Comparison of ENCODE assay signal across 28 cellular contexts in the genomic region with DNA sequence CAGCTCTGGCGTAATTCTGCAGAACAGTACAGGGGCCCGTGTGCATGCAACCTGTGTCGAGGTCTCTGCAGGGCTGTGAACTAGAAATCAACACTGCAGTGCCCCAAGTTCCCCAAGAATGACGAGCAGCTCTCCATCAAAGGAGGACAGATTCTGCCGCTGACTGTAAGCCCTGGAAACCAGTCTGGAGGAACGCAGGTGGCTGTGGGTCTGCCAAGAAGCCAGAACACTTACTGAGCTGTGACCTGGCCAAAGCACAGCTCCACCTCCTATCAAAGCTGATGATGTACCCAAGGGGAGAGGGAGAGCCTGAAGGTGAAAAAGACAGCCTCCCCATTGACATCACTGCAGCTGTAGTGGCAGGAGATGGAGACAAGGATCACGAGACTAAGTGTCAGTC.
"Had no signal": no experiment of that assay in that cellular context is flagged by ENCODE, and none has a peak within 500 bp of the region (broad histone marks: within the 10 kb centered on the region; RNA-seq: fewer than 3 reads in every experiment).

No MANE protein-coding gene starts in this region.

- H3K4me3 ChIP-seq: colonic mucosa had no signal

- H3K36me3 ChIP-seq: brain microvascular endothelial cell, colonic mucosa had no signal

- H3K27ac ChIP-seq: brain microvascular endothelial cell, colonic mucosa, epithelial cell of prostate had no signal

- H3K27me3 Mint-ChIP-seq: activated CD4-positive, alpha-beta memory T cell treated with anti-CD3 and anti-CD28 coated beads for 36 hours; activated CD4-positive, alpha-beta T cell treated with anti-CD3 and anti-CD28 coated beads for 36 hours; activated CD4-positive, alpha-beta T cell treated with anti-CD3 and anti-CD28 coated beads, Interleukin-2, amount 10 ng/mL, durations not matched to agents 24 days and 14 days; activated CD8-positive, alpha-beta memory T cell treated with anti-CD3 and anti-CD28 coated beads, Interleukin-2, amount 10 ng/mL, durations not matched to agents 7 days and 5 days; activated naive CD4-positive, alpha-beta T cell treated with anti-CD3 and anti-CD28 coated beads, Interleukin-2, amount 50 U/mL, for 24 hours; activated naive CD8-positive, alpha-beta T cell treated with anti-CD3 and anti-CD28 coated beads, Interleukin-2, amount 10 ng/mL, durations not matched to agents 7 days and 5 days had no signal

- H3K27me3 ChIP-seq: brain microvascular endothelial cell, colonic mucosa had no signal

- H3K4me3 Mint-ChIP-seq: activated CD4-positive, alpha-beta memory T cell treated with anti-CD3 and anti-CD28 coated beads for 36 hours; activated CD4-positive, alpha-beta T cell treated with anti-CD3 and anti-CD28 coated beads for 36 hours; activated CD4-positive, alpha-beta T cell treated with anti-CD3 and anti-CD28 coated beads, Interleukin-2, amount 10 ng/mL, durations not matched to agents 24 days and 14 days; activated CD8-positive, alpha-beta memory T cell treated with anti-CD3 and anti-CD28 coated beads, Interleukin-2, amount 10 ng/mL, durations not matched to agents 7 days and 5 days; activated CD8-positive, alpha-beta T cell treated with anti-CD3 and anti-CD28 coated beads, Interleukin-2, amount 10 ng/mL, durations not matched to agents 7 days and 5 days; activated naive CD4-positive, alpha-beta T cell treated with anti-CD3 and anti-CD28 coated beads for 36 hours; activated naive CD4-positive, alpha-beta T cell treated with anti-CD3 and anti-CD28 coated beads, Interleukin-2, amount 50 U/mL, for 24 hours; activated naive CD8-positive, alpha-beta T cell treated with anti-CD3 and anti-CD28 coated beads, Interleukin-2, amount 10 ng/mL, durations not matched to agents 7 days and 5 days; activated T-helper 1 cell treated with anti-CD3 and anti-CD28 coated beads, Interleukin-12 subunit alpha, Interleukin-12 subunit beta, Interleukin-2, Interleukin-4 antibody, amounts not matched to agents 30 ng/mL and 10 ng/mL and 1 ng/mL, durations not matched to agents 14 hours and 24 hours and 36 hours had no signal

- H3K9me3 Mint-ChIP-seq: activated CD4-positive, alpha-beta memory T cell treated with anti-CD3 and anti-CD28 coated beads for 36 hours; activated CD4-positive, alpha-beta T cell treated with anti-CD3 and anti-CD28 coated beads, Interleukin-2, amount 10 ng/mL, durations not matched to agents 24 days and 14 days; activated naive CD4-positive, alpha-beta T cell treated with anti-CD3 and anti-CD28 coated beads for 36 hours; activated naive CD4-positive, alpha-beta T cell treated with anti-CD3 and anti-CD28 coated beads, Interleukin-2, amount 50 U/mL, for 24 hours; activated naive CD8-positive, alpha-beta T cell treated with anti-CD3 and anti-CD28 coated beads, Interleukin-2, amount 10 ng/mL, durations not matched to agents 7 days and 5 days; activated T-helper 1 cell treated with anti-CD3 and anti-CD28 coated beads, Interleukin-12 subunit alpha, Interleukin-12 subunit beta, Interleukin-2, Interleukin-4 antibody, amounts not matched to agents 30 ng/mL and 10 ng/mL and 1 ng/mL, durations not matched to agents 14 hours and 24 hours and 36 hours; activated T-helper 2 cell treated with anti-CD3 and anti-CD28 coated beads, Interferon-gamma antibody, Interleukin-2, Interleukin-4, amounts not matched to agents 10 μg/mL and 5 μg/mL and 100 μg/mL, durations not matched to agents 14 hours and 24 hours and 36 hours had no signal

- DNase-seq: activated CD4-positive, alpha-beta memory T cell treated with anti-CD3 and anti-CD28 coated beads for 36 hours; activated CD4-positive, alpha-beta T cell treated with anti-CD3 and anti-CD28 coated beads for 36 hours; activated CD4-positive, alpha-beta T cell treated with anti-CD3 and anti-CD28 coated beads, Interleukin-2, amount 10 ng/mL, durations not matched to agents 24 days and 14 days; activated CD4-positive, CD25-positive, alpha-beta regulatory T cell; activated CD4-positive, CD25-positive, alpha-beta regulatory T cell treated with anti-CD3 and anti-CD28 coated beads, Interleukin-2, amount 50 U/mL, for 72 hours; activated CD8-positive, alpha-beta memory T cell treated with anti-CD3 and anti-CD28 coated beads, Interleukin-2, amount 10 ng/mL, durations not matched to agents 7 days and 5 days; activated CD8-positive, alpha-beta memory T cell treated with anti-CD3 and anti-CD28 coated beads, Interleukin-2, amount 50 U/mL, for 4 hours; activated CD8-positive, alpha-beta T cell treated with anti-CD3 and anti-CD28 coated beads, Interleukin-2, amount 10 ng/mL, durations not matched to agents 7 days and 5 days; activated effector memory CD4-positive, alpha-beta T cell treated with anti-CD3 and anti-CD28 coated beads, Interleukin-2, amount 50 U/mL, for 16 hours; activated naive CD4-positive, alpha-beta T cell treated with anti-CD3 and anti-CD28 coated beads for 36 hours; activated naive CD8-positive, alpha-beta T cell treated with anti-CD3 and anti-CD28 coated beads, Interleukin-2, amount 10 ng/mL, durations not matched to agents 7 days and 5 days; activated T-cell treated with anti-CD3 and anti-CD28 coated beads, Interleukin-2, amount 50 U/mL, for 1 hour; activated T-cell treated with anti-CD3 and anti-CD28 coated beads, Interleukin-2, amount 50 U/mL, for 48 hours; amniotic stem cell; anterior cingulate cortex; brain microvascular endothelial cell; colonic mucosa; effector CD8-positive, alpha-beta T cell; foreskin fibroblast; head of caudate nucleus; hippocampal formation; T-helper 2 cell had no signal

- FAIRE-seq: endometrium, frontal cortex had no signal

- H3K4me1 ChIP-seq: colonic mucosa had no signal

- H3K9me3 ChIP-seq: colonic mucosa had no signal

- ATAC-seq: activated CD4-positive, alpha-beta T cell treated with anti-CD3 and anti-CD28 coated beads for 36 hours; activated CD8-positive, alpha-beta memory T cell treated with anti-CD3 and anti-CD28 coated beads, Interleukin-2, amount 10 ng/mL, durations not matched to agents 7 days and 5 days; activated CD8-positive, alpha-beta T cell treated with anti-CD3 and anti-CD28 coated beads, Interleukin-2, amount 10 ng/mL, durations not matched to agents 7 days and 5 days had no signal

- H3K27ac Mint-ChIP-seq: activated CD4-positive, alpha-beta memory T cell treated with anti-CD3 and anti-CD28 coated beads for 36 hours; activated CD4-positive, alpha-beta T cell treated with anti-CD3 and anti-CD28 coated beads for 36 hours; activated CD4-positive, alpha-beta T cell treated with anti-CD3 and anti-CD28 coated beads, Interleukin-2, amount 10 ng/mL, durations not matched to agents 24 days and 14 days; activated CD8-positive, alpha-beta memory T cell treated with anti-CD3 and anti-CD28 coated beads, Interleukin-2, amount 10 ng/mL, durations not matched to agents 7 days and 5 days; activated CD8-positive, alpha-beta T cell treated with anti-CD3 and anti-CD28 coated beads, Interleukin-2, amount 10 ng/mL, durations not matched to agents 7 days and 5 days; activated naive CD4-positive, alpha-beta T cell treated with anti-CD3 and anti-CD28 coated beads for 36 hours; activated naive CD4-positive, alpha-beta T cell treated with anti-CD3 and anti-CD28 coated beads, Interleukin-2, amount 50 U/mL, for 24 hours; activated naive CD8-positive, alpha-beta T cell treated with anti-CD3 and anti-CD28 coated beads, Interleukin-2, amount 10 ng/mL, durations not matched to agents 7 days and 5 days; activated T-helper 1 cell treated with anti-CD3 and anti-CD28 coated beads, Interleukin-12 subunit alpha, Interleukin-12 subunit beta, Interleukin-2, Interleukin-4 antibody, amounts not matched to agents 30 ng/mL and 10 ng/mL and 1 ng/mL, durations not matched to agents 14 hours and 24 hours and 36 hours; activated T-helper 2 cell treated with anti-CD3 and anti-CD28 coated beads, Interferon-gamma antibody, Interleukin-2, Interleukin-4, amounts not matched to agents 10 μg/mL and 5 μg/mL and 100 μg/mL, durations not matched to agents 14 hours and 24 hours and 36 hours had no signal
